In genomic region chr13:31703780-31704179, GRCh38 we compare ENCODE assay signal across 2 cellular contexts.
TF ChIP-seq lines count a peak whose summit lies in the region.

No MANE protein-coding gene starts in this region.

TF ChIP-seq in liver, 16 proteins besides CTCF, POLR2A, EP300 and RAD21 (continued from another document):
- TF ChIP-seq REST (IDR thresholded peaks at IDR 0.05) = no peak
- no peak for TF ChIP-seq JUND (IDR thresholded peaks at IDR 0.05)
- TF ChIP-seq MAX (IDR thresholded peaks at IDR 0.05) = peak; percentile 23
- no peak for TF ChIP-seq ATF3 (IDR thresholded peaks at IDR 0.05)
- peak; percentile 38 for TF ChIP-seq HNF4G (IDR thresholded peaks at IDR 0.05)
- peak; percentile 88 to 91 for TF ChIP-seq HNF4A (conservative IDR thresholded peaks at IDR 0.05)
- no peak for TF ChIP-seq ZBTB33 (IDR thresholded peaks at IDR 0.05)
- no peak for TF ChIP-seq TAF1 (conservative IDR thresholded peaks at IDR 0.05)
- TF ChIP-seq FOXA1 (IDR thresholded peaks at IDR 0.05) = no peak
- no peak for TF ChIP-seq NR2F2 (IDR thresholded peaks at IDR 0.05)
- TF ChIP-seq EGR1 (IDR thresholded peaks at IDR 0.05; ENCODE audit: low read depth in 2 of 2) = no peak
- TF ChIP-seq GABPA (IDR thresholded peaks at IDR 0.05 in 1 of 2, conservative IDR thresholded peaks at IDR 0.05 in 1 of 2) = no peak
- TF ChIP-seq FOXA2 (IDR thresholded peaks at IDR 0.05) = no peak
- peak; percentile 46 for TF ChIP-seq SP1 (IDR thresholded peaks at IDR 0.05)
- TF ChIP-seq YY1 (IDR thresholded peaks at IDR 0.05) = peak; percentile 16

TF ChIP-seq in HepG2, 621 proteins besides CTCF, POLR2A, EP300 and RAD21 (continued from another document):
- TF ChIP-seq SNRNP70 (IDR thresholded peaks at IDR 0.05; ENCODE audit: low read depth, low read length) (no peak), ZNF496 (CRISPR knock-in tag; IDR thresholded peaks at IDR 0.05; ENCODE audit: insufficient replicate concordance) (no peak)
TF ChIP-seq in HepG2: peak in this region for 0.
